In genomic region chr5:63131618-63132285, GRCh38 we compare ENCODE assay signal across 20 cellular contexts.
DNase-seq lines count a peak whose midpoint lies in the region; ATAC-seq, FAIRE-seq and TF ChIP-seq lines count a peak whose summit lies in the region.
"Had no signal": no experiment of that assay in that cellular context is flagged by ENCODE, and none has a peak within 500 bp of the region (broad histone marks: within the 10 kb centered on the region; RNA-seq: fewer than 3 reads in every experiment).

No MANE protein-coding gene starts in this region.

- in situ Hi-C loops in IMR-90 (cut with MboI; ENCODE audit: low sequenced_read_pairs) = no loop called here

- no peak overlapping the region for H2BK5ac ChIP-seq in IMR-90 (ENCODE audit: low read depth, low read length, poor library complexity, severe bottlenecking)

- peaks cover 0 to 52% (median 27%) of the 10 kb centered on the region in 11 experiments; a peak in 15 of 22 replicates for H3K9me3 ChIP-seq in BLaER1 treated with 17β-estradiol and CSF1 and Interleukin-3, amounts not matched to agents 10 nM and 100 nM (replicated peaks in 1 of 11)
- H3K9me3 ChIP-seq in IMR-90 (ENCODE audit: control insufficient read depth, insufficient read depth, low read length) = 0 out of 2 replicates have a peak, but pooled peaks cover 2% of the 10 kb centered on the region
- no peaks in the 10 kb centered on the region for H3K9me3 ChIP-seq in small intestine (ENCODE audit: control insufficient read depth, low read depth)
- H3K9me3 ChIP-seq: heart right ventricle, left lung had no signal

- BruUV-seq in IMR-90 (replicated peaks; lab: Mats Ljungman, UMichigan) = no TSS peak

- H3K56ac ChIP-seq in IMR-90 (ENCODE audit: extremely low read depth, insufficient read depth, low read length) = no peak overlapping the region

- no peaks in the 10 kb centered on the region for H3K9me1 ChIP-seq in IMR-90 (ENCODE audit: insufficient read depth, low read length)

- no peak overlapping the region for H2AFZ ChIP-seq in IMR-90 (replicated peaks; ENCODE audit: low read length, poor library complexity)

- no peak overlapping the region for H3K4ac ChIP-seq in IMR-90 (ENCODE audit: low read depth, low read length)

- H3K9ac ChIP-seq in BLaER1 treated with 17β-estradiol and CSF1 and Interleukin-3, amounts not matched to agents 10 nM and 100 nM = no peak overlapping the region
- no peak overlapping the region for H3K9ac ChIP-seq in IMR-90 (ENCODE audit: low read depth, low read length)

- intact Hi-C loops in IMR-90 (cut with micrococcal nuclease) = no loop called here

- no peaks in the 10 kb centered on the region; a peak in 1 of 22 replicates for H3K36me3 ChIP-seq in BLaER1 treated with 17β-estradiol and CSF1 and Interleukin-3, amounts not matched to agents 10 nM and 100 nM
- H3K36me3 ChIP-seq in IMR-90 (ENCODE audit: control insufficient read depth, insufficient read depth, low read length) = no peaks in the 10 kb centered on the region
- H3K36me3 ChIP-seq in bronchial epithelial cell (ENCODE audit: control insufficient read depth, insufficient read depth, low read length) = no peaks in the 10 kb centered on the region
- no peaks in the 10 kb centered on the region for H3K36me3 ChIP-seq in small intestine (ENCODE audit: control insufficient read depth in 2 of 2, insufficient read depth in 2 of 2, low read length in 2 of 2)
- H3K36me3 ChIP-seq: heart right ventricle, left lung had no signal

- H3K4me1 ChIP-seq in BLaER1 treated with 17β-estradiol and CSF1 and Interleukin-3, amounts not matched to agents 10 nM and 100 nM = peaks cover 21 to 73% (median 62%) of the 10 kb centered on the region in 10 experiments
- H3K4me1 ChIP-seq in IMR-90 (ENCODE audit: control insufficient read depth, insufficient read depth, low read length) (no peaks in the 10 kb centered on the region), small intestine (ENCODE audit: control insufficient read depth in 2 of 2, insufficient read depth in 1 of 2, low read depth in 1 of 2, low read length in 1 of 2) (no peaks in the 10 kb centered on the region)
- H3K4me1 ChIP-seq: left lung had no signal

- H3K27ac ChIP-seq in BLaER1 treated with 17β-estradiol and CSF1 and Interleukin-3, amounts not matched to agents 10 nM and 100 nM = peak overlapping the region in 1 of 11 experiments; percentile 13; a peak in 1 of 22 replicates
- H3K27ac ChIP-seq in IMR-90 (ENCODE audit: insufficient read depth, low read length) = no peak overlapping the region
- no peak overlapping the region for H3K27ac ChIP-seq in small intestine (ENCODE audit: low read depth in 1 of 2, low read length in 1 of 2)
- H3K27ac ChIP-seq: heart right ventricle, left lung had no signal

- TF ChIP-seq RAD21 in IMR-90 (IDR thresholded peaks at IDR 0.05; ENCODE audit: low read length) = no peak

- no peaks in the 10 kb centered on the region for H3K27me3 ChIP-seq in BLaER1 treated with 17β-estradiol and CSF1 and Interleukin-3, amounts not matched to agents 10 nM and 100 nM
- H3K27me3 ChIP-seq in IMR-90 (ENCODE audit: control insufficient read depth, insufficient read depth, low read length) (no peaks in the 10 kb centered on the region), bronchial epithelial cell (ENCODE audit: control insufficient read depth, insufficient read depth, low read length) (no peaks in the 10 kb centered on the region), small intestine (ENCODE audit: control insufficient read depth in 2 of 2, insufficient read depth in 2 of 2, low read length in 2 of 2) (no peaks in the 10 kb centered on the region)
- H3K27me3 ChIP-seq: heart right ventricle, left lung had no signal

- H2BK20ac ChIP-seq in IMR-90 (ENCODE audit: low read depth, low read length) = no peak overlapping the region

- CTCF ChIA-PET in IMR-90 (lab: Yijun Ruan, JAX) = no interaction called here

- H2BK15ac ChIP-seq in IMR-90 (ENCODE audit: low read depth, low read length) = no peak overlapping the region

- peak; percentile 88 for FAIRE-seq in bronchial epithelial cell (lab: Jason Lieb, UNC)
- no peak for FAIRE-seq in small intestine (lab: Jason Lieb, UNC)

- H3K79me1 ChIP-seq in IMR-90 (ENCODE audit: low read depth in 1 of 2, low read length in 2 of 2) = no peaks in the 10 kb centered on the region

- no peak overlapping the region for H4K5ac ChIP-seq in IMR-90 (ENCODE audit: low read depth, low read length)

- dilution Hi-C loops in IMR-90 (cut with HindIII; ENCODE audit: low sequenced_read_pairs, unreplicated experiment) = no loop called here

- no peak overlapping the region for H2AK9ac ChIP-seq in IMR-90 (replicated peaks; ENCODE audit: low read depth, low read length, poor library complexity)

- TF ChIP-seq POLR2A in IMR-90 (IDR thresholded peaks at IDR 0.05; ENCODE audit: low read depth, low read length) = no peak

- no peak overlapping the region for H3K23ac ChIP-seq in IMR-90 (ENCODE audit: low read depth, low read length)

- no peak overlapping the region for H4K91ac ChIP-seq in IMR-90 (ENCODE audit: insufficient read depth, low read depth, low read length)

- H3K4me2 ChIP-seq in BLaER1 treated with 17β-estradiol and CSF1 and Interleukin-3, amounts not matched to agents 10 nM and 100 nM = peak overlapping the region in 7 of 11 experiments; percentile 10 to 90 (median 60); a peak in 9 of 22 replicates
- no peak overlapping the region for H3K4me2 ChIP-seq in IMR-90 (ENCODE audit: low read depth, low read length)

- H3K4me3 ChIP-seq in BLaER1 treated with 17β-estradiol and CSF1 and Interleukin-3, amounts not matched to agents 10 nM and 100 nM = no peak overlapping the region; a peak in 1 of 20 replicates
- H3K4me3 ChIP-seq in IMR-90 (ENCODE audit: insufficient read depth, low read depth, low read length) (no peak overlapping the region), bronchial epithelial cell (ENCODE audit: low read depth, low read length) (no peak overlapping the region), small intestine (ENCODE audit: low read depth in 1 of 2, low read length in 2 of 2) (no peak overlapping the region)
- H3K4me3 ChIP-seq: heart right ventricle, left lung had no signal

- no peak overlapping the region for H4K8ac ChIP-seq in IMR-90 (ENCODE audit: low read depth in 2 of 2, low read length in 2 of 2)

- H2BK120ac ChIP-seq in IMR-90 (ENCODE audit: low read depth, low read length) = no peak overlapping the region

- DNase-seq in IMR-90 (peak; percentile 48), bronchial epithelial cell (ENCODE audit: low read depth) (peak; percentile 95), kidney tubule cell (ENCODE audit: low spot score) (peak; percentile 95), activated gamma-delta T cell (lab: John Stamatoyannopoulos, UW) (no peak), small intestine (no peak), Ammon's horn (ENCODE audit: low spot score) (no peak), NCI-H1417 treated with DMSO at 0.1 percent for 48 hours (lab: John Stamatoyannopoulos, UW) (no peak)
- DNase-seq: activated T-cell treated with anti-CD3 and anti-CD28 coated beads, Interleukin-2, amount 50 U/mL, for 4 hours; aorta; effector CD4-positive, alpha-beta T cell; heart right ventricle; left lung; naive thymus-derived CD8-positive, alpha-beta T cell; NCI-H1436; NCI-H446 treated with DMSO at 0.1 percent for 48 hours; stimulated activated CD4-positive, alpha-beta T cell treated with anti-CD3 and anti-CD28 coated beads, Interleukin-2, amount 100 ng/mL, for 48 hours; T-helper 1 cell; trophoblast cell had no signal

- TF ChIP-seq CTCF in IMR-90 (conservative IDR thresholded peaks at IDR 0.05; ENCODE audit: low read depth, low read length) (no peak), bronchial epithelial cell (IDR thresholded peaks at IDR 0.05; ENCODE audit: insufficient read depth, low read length, severe bottlenecking) (no peak)

- H3K18ac ChIP-seq in IMR-90 (ENCODE audit: low read depth, low read length) = no peak overlapping the region

- ATAC-seq in IMR-90 (ENCODE audit: low read depth) = no peak
- ATAC-seq: activated T-cell treated with anti-CD3 and anti-CD28 coated beads, Interleukin-2, amount 50 U/mL, for 4 hours; heart right ventricle; left lung; naive thymus-derived CD8-positive, alpha-beta T cell; Panc1 had no signal

- H3K14ac ChIP-seq in IMR-90 (replicated peaks; ENCODE audit: low read depth, low read length) = no peak overlapping the region

- H4K20me1 ChIP-seq in BLaER1 treated with 17β-estradiol and CSF1 and Interleukin-3, amounts not matched to agents 10 nM and 100 nM = no peaks in the 10 kb centered on the region
- no peaks in the 10 kb centered on the region for H4K20me1 ChIP-seq in IMR-90 (ENCODE audit: insufficient read depth, low read length)

- WGBS in IMR-90 (ENCODE audit: extremely low coverage in 2 of 2, insufficient read length in 1 of 2), 2 experiments = 100% methylated on average over 1 of the region's 3 CpGs; no CpG with 5 or more reads in 1 of the 2 experiments
- WGBS in small intestine, 3 donors = 21 to 68% (median 42%) methylated on average over 3 of the region's 3 CpGs

- POLR2A ChIA-PET in IMR-90 (lab: Charles Lee; ENCODE audit: unreplicated experiment) = no interaction called here

- no peak overlapping the region for H2AK5ac ChIP-seq in IMR-90 (ENCODE audit: low read depth, low read length)

TF ChIP-seq in IMR-90, 13 proteins besides CTCF, POLR2A, EP300 and RAD21 (continues in another document):
- TF ChIP-seq FOS (IDR thresholded peaks at IDR 0.05; ENCODE audit: low read depth, low read length) = no peak
- TF ChIP-seq MXI1 (IDR thresholded peaks at IDR 0.05; ENCODE audit: borderline replicate concordance, low read depth, low read length) = no peak
- TF ChIP-seq USF2 (IDR thresholded peaks at IDR 0.05; ENCODE audit: low read depth, low read length) = no peak
- TF ChIP-seq RFX5 (IDR thresholded peaks at IDR 0.05; ENCODE audit: low read depth, low read length) = no peak
- TF ChIP-seq CEBPB (IDR thresholded peaks at IDR 0.05; ENCODE audit: low read depth, low read length) = no peak
- no peak for TF ChIP-seq BHLHE40 (IDR thresholded peaks at IDR 0.05; ENCODE audit: low read depth, low read length)
- no peak for TF ChIP-seq CHD1 (IDR thresholded peaks at IDR 0.05; ENCODE audit: low read depth, low read length)
- TF ChIP-seq RCOR1 (IDR thresholded peaks at IDR 0.05; ENCODE audit: insufficient replicate concordance, low read length) = no peak
- TF ChIP-seq MAZ (IDR thresholded peaks at IDR 0.05; ENCODE audit: borderline replicate concordance, low read depth, low read length) = no peak

Comparison
In these comparisons a context has a peak if more than half of its experiments do, and no peak if none do; other contexts are left out.
1. DNase-seq: peak in IMR-90 (single experiment), bronchial epithelial cell (single experiment) and kidney tubule cell (single experiment); none in activated gamma-delta T cell (single experiment), small intestine (single experiment), Ammon's horn (single experiment) and NCI-H1417 treated with DMSO at 0.1 percent for 48 hours (single experiment).